In the genomic region with DNA sequence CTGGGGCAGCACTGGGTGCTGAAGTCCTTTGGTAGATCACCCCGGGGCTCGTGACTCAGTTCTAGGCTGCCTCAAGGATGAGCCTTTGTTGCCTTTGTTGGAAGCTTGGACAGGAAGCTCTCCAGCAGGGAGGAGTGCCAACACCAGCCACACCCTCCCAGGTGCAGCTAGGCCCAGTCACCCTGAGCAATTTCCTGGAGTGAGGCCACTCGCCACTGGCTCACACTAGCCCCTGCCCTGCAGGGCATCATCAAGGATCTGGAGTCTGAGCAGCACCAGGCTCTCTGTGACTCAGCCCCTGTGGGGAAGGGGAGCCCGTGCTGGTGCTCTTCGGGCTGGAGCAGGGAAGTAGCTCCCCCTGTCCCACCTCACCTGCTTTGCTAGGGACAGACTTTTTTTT, we compare ENCODE assay signal across 1 cellular context.
A peak's percentile ranks its signal among the peaks of the same experiment; 100 is the strongest.
TF ChIP-seq lines count a peak whose summit lies in the region.

No MANE protein-coding gene starts in this region.

TF ChIP-seq in HepG2, 621 proteins besides CTCF, POLR2A, EP300 and RAD21 (continued from another document):
- TF ChIP-seq ESRRA (CRISPR knock-in tag; IDR thresholded peaks at IDR 0.05; ENCODE audit: low read depth) = 0 out of 2 replicates have a peak, but pooled peaks have one; percentile 22
- no peak for TF ChIP-seq ZNF564 (CRISPR knock-in tag; IDR thresholded peaks at IDR 0.05)
- peak; percentile 39 for TF ChIP-seq TEAD3 (CRISPR knock-in tag; optimal IDR thresholded peaks at IDR 0.05; ENCODE audit: borderline replicate concordance)
- TF ChIP-seq, protein P1, sequence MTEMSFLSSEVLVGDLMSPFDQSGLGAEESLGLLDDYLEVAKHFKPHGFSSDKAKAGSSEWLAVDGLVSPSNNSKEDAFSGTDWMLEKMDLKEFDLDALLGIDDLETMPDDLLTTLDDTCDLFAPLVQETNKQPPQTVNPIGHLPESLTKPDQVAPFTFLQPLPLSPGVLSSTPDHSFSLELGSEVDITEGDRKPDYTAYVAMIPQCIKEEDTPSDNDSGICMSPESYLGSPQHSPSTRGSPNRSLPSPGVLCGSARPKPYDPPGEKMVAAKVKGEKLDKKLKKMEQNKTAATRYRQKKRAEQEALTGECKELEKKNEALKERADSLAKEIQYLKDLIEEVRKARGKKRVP (CRISPR knock-in tag; IDR thresholded peaks at IDR 0.05) = no peak
- TF ChIP-seq ZNF292 (CRISPR knock-in tag; IDR thresholded peaks at IDR 0.05; ENCODE audit: borderline replicate concordance, low read depth) = 0 out of 2 replicates have a peak, but pooled peaks have one; percentile 40
